Comparison of ENCODE assay signal across 1 cellular context in genomic region chr22:18994780-18995711, GRCh38.
A peak's percentile ranks its signal among the peaks of the same experiment; 100 is the strongest.
TF ChIP-seq lines count a peak whose summit lies in the region.

No MANE protein-coding gene starts in this region.

TF ChIP-seq in HepG2, 621 proteins besides CTCF, POLR2A, EP300 and RAD21 (continued from another document and continues in another):
- TF ChIP-seq PRDM4 (CRISPR knock-in tag; IDR thresholded peaks at IDR 0.05; ENCODE audit: borderline replicate concordance) (no peak), ZNF280B (CRISPR knock-in tag; IDR thresholded peaks at IDR 0.05; ENCODE audit: borderline replicate concordance) (no peak), ZNF780A (CRISPR knock-in tag; IDR thresholded peaks at IDR 0.05) (no peak), NR3C1 (CRISPR knock-in tag; IDR thresholded peaks at IDR 0.05) (no peak), ARID4A (CRISPR knock-in tag; IDR thresholded peaks at IDR 0.05; ENCODE audit: borderline replicate concordance) (no peak; the same call in 1 of the 2 replicates), HIVEP1 (CRISPR knock-in tag; IDR thresholded peaks at IDR 0.05) (no peak), TCF12 (IDR thresholded peaks at IDR 0.05) (no peak), TCF12 (CRISPR knock-in tag; IDR thresholded peaks at IDR 0.05) (no peak), ASH2L (IDR thresholded peaks at IDR 0.05; ENCODE audit: insufficient read length, low read depth, low read length) (peak; percentile 34), JUN (CRISPR knock-in tag; IDR thresholded peaks at IDR 0.05) (no peak), SUZ12 (IDR thresholded peaks at IDR 0.05; ENCODE audit: low read depth, low read length) (no peak), ZNF282 (IDR thresholded peaks at IDR 0.05; ENCODE audit: partially characterized antibody) (no peak), NR2F6 (IDR thresholded peaks at IDR 0.05) (no peak), NR2F6 (CRISPR knock-in tag; IDR thresholded peaks at IDR 0.05) (0 out of 2 replicates have a peak, but pooled peaks have one; percentile 20), PPARG (CRISPR knock-in tag; conservative IDR thresholded peaks at IDR 0.05) (0 out of 2 replicates have a peak, but pooled peaks have one; percentile 14), ZNF224 (CRISPR knock-in tag; IDR thresholded peaks at IDR 0.05) (no peak), KAT2B (IDR thresholded peaks at IDR 0.05; ENCODE audit: borderline replicate concordance, low read depth, low read length) (no peak), NFE2 (CRISPR knock-in tag; IDR thresholded peaks at IDR 0.05) (no peak), PAX8 (CRISPR knock-in tag; IDR thresholded peaks at IDR 0.05; ENCODE audit: borderline replicate concordance) (no peak), PBX2 (CRISPR knock-in tag; IDR thresholded peaks at IDR 0.05) (peak; percentile 59; the same call in 1 of the 2 replicates), ZNF101 (CRISPR knock-in tag; IDR thresholded peaks at IDR 0.05; ENCODE audit: borderline replicate concordance, low read depth) (no peak), ZNF292 (CRISPR knock-in tag; IDR thresholded peaks at IDR 0.05; ENCODE audit: borderline replicate concordance, low read depth) (no peak; the same call in 1 of the 2 replicates), HHEX (CRISPR knock-in tag; IDR thresholded peaks at IDR 0.05) (no peak), HMG20B (CRISPR knock-in tag; conservative IDR thresholded peaks at IDR 0.05) (no peak), ZNF549 (CRISPR knock-in tag; IDR thresholded peaks at IDR 0.05) (no peak), MAZ (IDR thresholded peaks at IDR 0.05; ENCODE audit: borderline replicate concordance, low read depth, low read length) (no peak), MAZ (CRISPR knock-in tag; IDR thresholded peaks at IDR 0.05; ENCODE audit: low read depth) (0 out of 2 replicates have a peak, but pooled peaks have one; percentile 29), ZNF83 (CRISPR knock-in tag; IDR thresholded peaks at IDR 0.05; ENCODE audit: borderline replicate concordance) (no peak), ZFY (CRISPR knock-in tag; IDR thresholded peaks at IDR 0.05) (peak; percentile 73), ZNF441 (CRISPR knock-in tag; IDR thresholded peaks at IDR 0.05; ENCODE audit: borderline replicate concordance) (no peak), ZNF335 (CRISPR knock-in tag; IDR thresholded peaks at IDR 0.05) (no peak), SOX6 (IDR thresholded peaks at IDR 0.05) (no peak), SOX6 (CRISPR knock-in tag; IDR thresholded peaks at IDR 0.05) (peak; percentile 55; the same call in 1 of the 2 replicates), ZNF251 (CRISPR knock-in tag; IDR thresholded peaks at IDR 0.05) (no peak), SRSF9 (IDR thresholded peaks at IDR 0.05; ENCODE audit: borderline replicate concordance, insufficient read depth, low read depth, low read length, poor library complexity, severe bottlenecking) (no peak), HDAC2 (CRISPR knock-in tag; IDR thresholded peaks at IDR 0.05) (no peak), MXD4 (CRISPR knock-in tag; IDR thresholded peaks at IDR 0.05) (no peak), ZNF230 (CRISPR knock-in tag; IDR thresholded peaks at IDR 0.05) (no peak), MED13 (CRISPR knock-in tag; IDR thresholded peaks at IDR 0.05) (no peak), PRDM10 (CRISPR knock-in tag; IDR thresholded peaks at IDR 0.05; ENCODE audit: low read depth) (0 out of 2 replicates have a peak, but pooled peaks have one; percentile 19), HOXA5 (CRISPR knock-in tag; IDR thresholded peaks at IDR 0.05) (no peak), SAP130 (CRISPR knock-in tag; IDR thresholded peaks at IDR 0.05; ENCODE audit: low read depth) (peak; percentile 64)
- TF ChIP-seq, protein P1, sequence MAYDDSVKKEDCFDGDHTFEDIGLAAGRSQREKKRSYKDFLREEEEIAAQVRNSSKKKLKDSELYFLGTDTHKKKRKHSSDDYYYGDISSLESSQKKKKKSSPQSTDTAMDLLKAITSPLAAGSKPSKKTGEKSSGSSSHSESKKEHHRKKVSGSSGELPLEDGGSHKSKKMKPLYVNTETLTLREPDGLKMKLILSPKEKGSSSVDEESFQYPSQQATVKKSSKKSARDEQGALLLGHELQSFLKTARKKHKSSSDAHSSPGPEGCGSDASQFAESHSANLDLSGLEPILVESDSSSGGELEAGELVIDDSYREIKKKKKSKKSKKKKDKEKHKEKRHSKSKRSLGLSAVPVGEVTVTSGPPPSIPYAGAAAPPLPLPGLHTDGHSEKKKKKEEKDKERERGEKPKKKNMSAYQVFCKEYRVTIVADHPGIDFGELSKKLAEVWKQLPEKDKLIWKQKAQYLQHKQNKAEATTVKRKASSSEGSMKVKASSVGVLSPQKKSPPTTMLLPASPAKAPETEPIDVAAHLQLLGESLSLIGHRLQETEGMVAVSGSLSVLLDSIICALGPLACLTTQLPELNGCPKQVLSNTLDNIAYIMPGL (CRISPR knock-in tag; IDR thresholded peaks at IDR 0.05; ENCODE audit: borderline replicate concordance in 1 of 2, low read depth in 1 of 2): no peak
- TF ChIP-seq, protein P2, sequence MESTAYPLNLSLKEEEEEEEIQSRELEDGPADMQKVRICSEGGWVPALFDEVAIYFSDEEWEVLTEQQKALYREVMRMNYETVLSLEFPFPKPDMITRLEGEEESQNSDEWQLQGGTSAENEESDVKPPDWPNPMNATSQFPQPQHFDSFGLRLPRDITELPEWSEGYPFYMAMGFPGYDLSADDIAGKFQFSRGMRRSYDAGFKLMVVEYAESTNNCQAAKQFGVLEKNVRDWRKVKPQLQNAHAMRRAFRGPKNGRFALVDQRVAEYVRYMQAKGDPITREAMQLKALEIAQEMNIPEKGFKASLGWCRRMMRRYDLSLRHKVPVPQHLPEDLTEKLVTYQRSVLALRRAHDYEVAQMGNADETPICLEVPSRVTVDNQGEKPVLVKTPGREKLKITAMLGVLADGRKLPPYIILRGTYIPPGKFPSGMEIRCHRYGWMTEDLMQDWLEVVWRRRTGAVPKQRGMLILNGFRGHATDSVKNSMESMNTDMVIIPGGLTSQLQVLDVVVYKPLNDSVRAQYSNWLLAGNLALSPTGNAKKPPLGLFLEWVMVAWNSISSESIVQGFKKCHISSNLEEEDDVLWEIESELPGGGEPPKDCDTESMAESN (CRISPR knock-in tag; conservative IDR thresholded peaks at IDR 0.05): no peak
- TF ChIP-seq, protein P3, sequence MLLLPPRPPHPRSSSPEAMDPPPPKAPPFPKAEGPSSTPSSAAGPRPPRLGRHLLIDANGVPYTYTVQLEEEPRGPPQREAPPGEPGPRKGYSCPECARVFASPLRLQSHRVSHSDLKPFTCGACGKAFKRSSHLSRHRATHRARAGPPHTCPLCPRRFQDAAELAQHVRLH (CRISPR knock-in tag; IDR thresholded peaks at IDR 0.05; ENCODE audit: borderline replicate concordance, low read depth): no peak
- TF ChIP-seq, protein P4, sequence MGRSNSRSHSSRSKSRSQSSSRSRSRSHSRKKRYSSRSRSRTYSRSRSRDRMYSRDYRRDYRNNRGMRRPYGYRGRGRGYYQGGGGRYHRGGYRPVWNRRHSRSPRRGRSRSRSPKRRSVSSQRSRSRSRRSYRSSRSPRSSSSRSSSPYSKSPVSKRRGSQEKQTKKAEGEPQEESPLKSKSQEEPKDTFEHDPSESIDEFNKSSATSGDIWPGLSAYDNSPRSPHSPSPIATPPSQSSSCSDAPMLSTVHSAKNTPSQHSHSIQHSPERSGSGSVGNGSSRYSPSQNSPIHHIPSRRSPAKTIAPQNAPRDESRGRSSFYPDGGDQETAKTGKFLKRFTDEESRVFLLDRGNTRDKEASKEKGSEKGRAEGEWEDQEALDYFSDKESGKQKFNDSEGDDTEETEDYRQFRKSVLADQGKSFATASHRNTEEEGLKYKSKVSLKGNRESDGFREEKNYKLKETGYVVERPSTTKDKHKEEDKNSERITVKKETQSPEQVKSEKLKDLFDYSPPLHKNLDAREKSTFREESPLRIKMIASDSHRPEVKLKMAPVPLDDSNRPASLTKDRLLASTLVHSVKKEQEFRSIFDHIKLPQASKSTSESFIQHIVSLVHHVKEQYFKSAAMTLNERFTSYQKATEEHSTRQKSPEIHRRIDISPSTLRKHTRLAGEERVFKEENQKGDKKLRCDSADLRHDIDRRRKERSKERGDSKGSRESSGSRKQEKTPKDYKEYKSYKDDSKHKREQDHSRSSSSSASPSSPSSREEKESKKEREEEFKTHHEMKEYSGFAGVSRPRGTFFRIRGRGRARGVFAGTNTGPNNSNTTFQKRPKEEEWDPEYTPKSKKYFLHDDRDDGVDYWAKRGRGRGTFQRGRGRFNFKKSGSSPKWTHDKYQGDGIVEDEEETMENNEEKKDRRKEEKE (IDR thresholded peaks at IDR 0.05): no peak
